In genomic region chr6:166499350-166500163, GRCh38 we compare ENCODE assay signal across 12 cellular contexts.
A peak's percentile ranks its signal among the peaks of the same experiment; 100 is the strongest.
DNase-seq lines count a peak whose midpoint lies in the region; ATAC-seq lines count a peak whose summit lies in the region.
"Had no signal": no experiment of that assay in that cellular context is flagged by ENCODE, and none has a peak within 500 bp of the region (broad histone marks: within the 10 kb centered on the region; RNA-seq: fewer than 3 reads in every experiment).

No MANE protein-coding gene starts in this region.

- H3K4me3 Mint-ChIP-seq in activated T-cell treated with anti-CD3 and anti-CD28 coated beads, Interleukin-2, amount 50 U/mL, for 24 hours: peak overlapping the region; percentile 44
- peak overlapping the region; percentile 38 for H3K4me3 Mint-ChIP-seq in stimulated activated effector memory CD8-positive, alpha-beta T cell treated with anti-CD3 and anti-CD28 coated beads, Interleukin-12 subunit alpha, Interleukin-12 subunit beta, amount 100 ng/mL, for 72 hours
- H3K4me3 Mint-ChIP-seq: neural progenitor cell; T-helper 1 cell treated with Interleukin-12 subunit alpha and Interleukin-12 subunit beta and Interleukin-4 antibody, amounts not matched to agents 30 μg/mL and 1 μg/mL, for 36 hours had no signal

- no peaks in the 10 kb centered on the region for H3K27me3 Mint-ChIP-seq in activated T-cell treated with anti-CD3 and anti-CD28 coated beads, Interleukin-2, amount 50 U/mL, for 24 hours

- peak overlapping the region; percentile 95 for H3K27ac Mint-ChIP-seq in activated T-cell treated with anti-CD3 and anti-CD28 coated beads, Interleukin-2, amount 50 U/mL, for 24 hours
- peak overlapping the region; percentile 90 for H3K27ac Mint-ChIP-seq in stimulated activated effector memory CD8-positive, alpha-beta T cell treated with anti-CD3 and anti-CD28 coated beads, Interleukin-12 subunit alpha, Interleukin-12 subunit beta, amount 100 ng/mL, for 72 hours
- H3K27ac Mint-ChIP-seq: T-helper 1 cell treated with Interleukin-12 subunit alpha and Interleukin-12 subunit beta and Interleukin-4 antibody, amounts not matched to agents 30 μg/mL and 1 μg/mL, for 36 hours had no signal

- ATAC-seq in GM21576 (IDR thresholded peaks at IDR 0.05; ENCODE audit: unreplicated experiment): peak; percentile 59
- peak; percentile 69 for ATAC-seq in HG03378 (IDR thresholded peaks at IDR 0.05; ENCODE audit: unreplicated experiment)
- peak; percentile 86 for ATAC-seq in stimulated activated effector memory CD8-positive, alpha-beta T cell treated with anti-CD3 and anti-CD28 coated beads, Interleukin-12 subunit alpha, Interleukin-12 subunit beta, amount 100 ng/mL, for 72 hours

- H3K36me3 Mint-ChIP-seq in activated T-cell treated with anti-CD3 and anti-CD28 coated beads, Interleukin-2, amount 50 U/mL, for 24 hours (ENCODE audit: low read depth): peaks cover 8% of the 10 kb centered on the region
- no peaks in the 10 kb centered on the region for H3K36me3 Mint-ChIP-seq in stimulated activated effector memory CD8-positive, alpha-beta T cell treated with anti-CD3 and anti-CD28 coated beads, Interleukin-12 subunit alpha, Interleukin-12 subunit beta, amount 100 ng/mL, for 72 hours

- H3K9me3 Mint-ChIP-seq in activated T-cell treated with anti-CD3 and anti-CD28 coated beads, Interleukin-2, amount 50 U/mL, for 24 hours: no peaks in the 10 kb centered on the region
- no peaks in the 10 kb centered on the region for H3K9me3 Mint-ChIP-seq in stimulated activated effector memory CD8-positive, alpha-beta T cell treated with anti-CD3 and anti-CD28 coated beads, Interleukin-12 subunit alpha, Interleukin-12 subunit beta, amount 100 ng/mL, for 72 hours
- H3K9me3 Mint-ChIP-seq: neural progenitor cell; T-helper 1 cell treated with Interleukin-12 subunit alpha and Interleukin-12 subunit beta and Interleukin-4 antibody, amounts not matched to agents 30 μg/mL and 1 μg/mL, for 36 hours had no signal

- peak; percentile 57 for DNase-seq in activated T-cell treated with anti-CD3 and anti-CD28 coated beads, Interleukin-2, amount 50 U/mL, for 24 hours
- DNase-seq in activated T-cell treated with anti-CD3 and anti-CD28 coated beads for 4 hours (no peak), COLO668 (lab: John Stamatoyannopoulos, UW; ENCODE audit: unreplicated experiment) (no peak), activated gamma-delta T cell treated with Interleukin-2 at 50 U/mL for 16 hours (no peak), DMS114 treated with DMSO at 0.1 percent for 48 hours (lab: John Stamatoyannopoulos, UW; ENCODE audit: unreplicated experiment) (no peak)
- DNase-seq in stimulated activated effector memory CD8-positive, alpha-beta T cell treated with anti-CD3 and anti-CD28 coated beads, Interleukin-12 subunit alpha, Interleukin-12 subunit beta, amount 100 ng/mL, for 72 hours (ENCODE audit: low spot score in 2 of 2): peak in 1 of 2 donors; percentile 59
- DNase-seq: NCI-H1105 treated with DMSO at 0.1 percent for 48 hours; NK-92 treated with Interleukin-12 subunit alpha and Interleukin-12 subunit beta, amount 100 ng/mL, for 24 hours had no signal

- peaks cover 38% of the 10 kb centered on the region for H3K4me1 Mint-ChIP-seq in activated T-cell treated with anti-CD3 and anti-CD28 coated beads, Interleukin-2, amount 50 U/mL, for 24 hours (ENCODE audit: low read depth)
- H3K4me1 Mint-ChIP-seq in stimulated activated effector memory CD8-positive, alpha-beta T cell treated with anti-CD3 and anti-CD28 coated beads, Interleukin-12 subunit alpha, Interleukin-12 subunit beta, amount 100 ng/mL, for 72 hours: peaks cover 29% of the 10 kb centered on the region
